Comparison of ENCODE assay signal across 8 cellular contexts in the genomic region with DNA sequence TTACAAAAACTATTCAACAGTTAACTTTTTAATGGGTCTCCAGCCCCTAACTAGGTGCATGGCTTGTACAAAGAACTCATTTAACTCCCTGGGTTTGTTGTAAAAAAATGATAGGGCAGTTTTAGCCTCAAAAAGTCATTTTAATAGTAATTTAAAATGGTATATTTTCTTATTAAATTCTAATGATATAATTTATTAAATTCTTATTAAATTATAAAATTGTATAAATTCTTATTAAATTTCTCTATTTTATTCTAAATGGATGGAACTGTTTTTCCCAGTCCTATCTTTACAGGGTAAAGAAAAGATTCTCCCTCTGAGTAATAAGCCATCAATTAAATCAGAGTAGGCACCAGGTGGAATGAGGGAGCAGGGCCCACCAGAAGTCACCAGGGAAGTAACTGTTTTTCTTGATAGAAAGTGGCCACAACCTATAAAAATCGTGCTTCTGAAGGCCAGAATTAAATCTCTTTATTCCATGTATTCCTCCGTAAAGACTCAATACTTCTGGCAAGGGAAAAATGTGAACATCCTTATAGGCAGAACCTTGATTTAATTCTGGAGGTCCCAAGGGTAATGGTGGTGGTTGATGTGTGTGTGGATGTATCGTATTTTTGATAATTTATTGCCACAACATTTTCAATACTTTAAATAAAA. TPM values are rescaled to one million over a fixed set of nuclear protein-coding genes. Genes with fewer than 3 reads are reported as not detected.
A peak's percentile ranks its signal among the peaks of the same experiment; 100 is the strongest.
DNase-seq lines count a peak whose midpoint lies in the region; ATAC-seq lines count a peak whose summit lies in the region.

No MANE protein-coding gene starts in this region.

- H3K27ac Mint-ChIP-seq in stimulated activated naive CD8-positive, alpha-beta T cell treated with anti-CD3 and anti-CD28 coated beads, Interleukin-15, Interleukin-2, amounts not matched to agents 100 ng/mL and 50 ng/mL, for 24 hours, result no peak overlapping the region
- peak overlapping the region; percentile 97 for H3K27ac Mint-ChIP-seq in memory B cell

- no peaks in the 10 kb centered on the region for H3K36me3 ChIP-seq in adipocyte (ENCODE audit: control insufficient read depth, insufficient read depth, low read length, severe bottlenecking)

- no peak for ATAC-seq in stimulated activated naive CD8-positive, alpha-beta T cell treated with anti-CD3 and anti-CD28 coated beads, Interleukin-15, Interleukin-2, amounts not matched to agents 100 U/mL and 50 U/mL, for 24 hours
- ATAC-seq in memory B cell (ENCODE audit: low read depth) (no peak), GM18519 (IDR thresholded peaks at IDR 0.05; ENCODE audit: low FRiP score, unreplicated experiment) (no peak), esophagus mucosa (no peak), HG02642 (IDR thresholded peaks at IDR 0.05; ENCODE audit: poor library complexity, unreplicated experiment) (no peak)

- H3K27me3 ChIP-seq in adipocyte (replicated peaks; ENCODE audit: control insufficient read depth, insufficient read depth, low read length), result no peaks in the 10 kb centered on the region

- no peaks in the 10 kb centered on the region for H3K9me3 Mint-ChIP-seq in stimulated activated naive CD8-positive, alpha-beta T cell treated with anti-CD3 and anti-CD28 coated beads, Interleukin-15, Interleukin-2, amounts not matched to agents 100 ng/mL and 50 ng/mL, for 24 hours
- H3K9me3 Mint-ChIP-seq in memory B cell, result no peaks in the 10 kb centered on the region

- H3K4me1 ChIP-seq in adipocyte (ENCODE audit: control insufficient read depth, insufficient read depth, low read length), result peaks cover 29% of the 10 kb centered on the region

- peak overlapping the region; percentile 96 for H3K9ac ChIP-seq in adipocyte (ENCODE audit: low read length)

- H3K4me3 Mint-ChIP-seq in stimulated activated naive CD8-positive, alpha-beta T cell treated with anti-CD3 and anti-CD28 coated beads, Interleukin-15, Interleukin-2, amounts not matched to agents 100 ng/mL and 50 ng/mL, for 24 hours, result peak overlapping the region; percentile 99
- peak overlapping the region; percentile 37 for H3K4me3 Mint-ChIP-seq in memory B cell

- peak overlapping the region; percentile 98 for H3K4me3 ChIP-seq in adipocyte (ENCODE audit: low read length)

- H3K4me1 Mint-ChIP-seq in stimulated activated naive CD8-positive, alpha-beta T cell treated with anti-CD3 and anti-CD28 coated beads, Interleukin-15, Interleukin-2, amounts not matched to agents 100 ng/mL and 50 ng/mL, for 24 hours (ENCODE audit: low read depth), result peaks cover 37% of the 10 kb centered on the region
- H3K4me1 Mint-ChIP-seq in memory B cell, result peaks cover 17% of the 10 kb centered on the region

- H3K27me3 Mint-ChIP-seq in stimulated activated naive CD8-positive, alpha-beta T cell treated with anti-CD3 and anti-CD28 coated beads, Interleukin-15, Interleukin-2, amounts not matched to agents 100 ng/mL and 50 ng/mL, for 24 hours, result no peaks in the 10 kb centered on the region
- no peaks in the 10 kb centered on the region for H3K27me3 Mint-ChIP-seq in memory B cell

- DNase-seq in stimulated activated naive CD8-positive, alpha-beta T cell treated with anti-CD3 and anti-CD28 coated beads, Interleukin-15, Interleukin-2, amounts not matched to agents 100 U/mL and 50 U/mL, for 24 hours, result no peak
- DNase-seq in adipocyte (ENCODE audit: low read depth) (no peak), memory B cell (ENCODE audit: low spot score in 2 of 2) (no peak), hypothalamus (lab: John Stamatoyannopoulos, UW) (no peak)

- no peaks in the 10 kb centered on the region for H3K9me3 ChIP-seq in adipocyte (ENCODE audit: control insufficient read depth, low read length)

- H3K36me3 Mint-ChIP-seq in stimulated activated naive CD8-positive, alpha-beta T cell treated with anti-CD3 and anti-CD28 coated beads, Interleukin-15, Interleukin-2, amounts not matched to agents 100 ng/mL and 50 ng/mL, for 24 hours (ENCODE audit: low read depth), result peaks cover 1% of the 10 kb centered on the region
- H3K36me3 Mint-ChIP-seq in memory B cell, result no peaks in the 10 kb centered on the region

RNA-seq across cellular contexts. Expression of gene FKBP7, which starts 0.8 kb away (rescaled TPM):
- 1.00 TPM for total RNA-seq in esophagus mucosa

RNA-seq across cellular contexts. Expression of gene PLEKHA3, which starts 2.7 kb away (rescaled TPM):
- total RNA-seq in esophagus mucosa, result 10.7 TPM

RNA-seq across cellular contexts. Expression of gene PJVK, which starts 26.4 kb away (rescaled TPM):
- 1.4 TPM for total RNA-seq in esophagus mucosa

RNA-seq across cellular contexts. Expression of gene PRKRA, which starts 26.6 kb away (rescaled TPM):
- 25.3 TPM for total RNA-seq in esophagus mucosa
